1 cellular context compared by ENCODE assay signal in genomic region chr7:155840262-155840885, GRCh38.
TF ChIP-seq lines count a peak whose summit lies in the region.

No MANE protein-coding gene starts in this region.

TF ChIP-seq in HEK293, 187 proteins besides CTCF, POLR2A, EP300 and RAD21 (continued from another document):
- peak; percentile 68 for TF ChIP-seq REST (tag by site-specific recombination; IDR thresholded peaks at IDR 0.05)
TF ChIP-seq in HEK293: peak in this region for 1.
